Comparison of ENCODE assay signal across 12 cellular contexts in genomic region chr11:13964771-13965074, GRCh38. TPM values are rescaled to one million over a fixed set of nuclear protein-coding genes. Genes with fewer than 3 reads are reported as not detected.
A peak's percentile ranks its signal among the peaks of the same experiment; 100 is the strongest.
DNase-seq lines count a peak whose midpoint lies in the region; ATAC-seq and TF ChIP-seq lines count a peak whose summit lies in the region.
"Had no signal": no experiment of that assay in that cellular context is flagged by ENCODE, and none has a peak within 500 bp of the region (broad histone marks: within the 10 kb centered on the region; RNA-seq: fewer than 3 reads in every experiment).

No MANE protein-coding gene starts in this region.

- no peak overlapping the region for H4K8ac ChIP-seq in mesenchymal stem cell (ENCODE audit: low read length)

- H3K27me3 ChIP-seq in mesenchymal stem cell (ENCODE audit: control insufficient read depth in 1 of 2, insufficient read depth in 1 of 2, low read length in 2 of 2) = peaks cover 6 to 81% of the 10 kb centered on the region in 2 experiments
- no peaks in the 10 kb centered on the region for H3K27me3 ChIP-seq in thoracic aorta (replicated peaks; ENCODE audit: insufficient read depth)

- no peak overlapping the region for H3K18ac ChIP-seq in mesenchymal stem cell (ENCODE audit: low read depth in 1 of 2, low read length in 2 of 2)

- no peak overlapping the region for H3K27ac ChIP-seq in coronary artery
- no peak overlapping the region for H3K27ac ChIP-seq in mesenchymal stem cell (ENCODE audit: low read length, poor library complexity, severe bottlenecking)
- no peak overlapping the region for H3K27ac ChIP-seq in thoracic aorta
- H3K27ac ChIP-seq: 22Rv1, PC-9 had no signal

- 17% methylated on average over 6 of the region's 7 CpGs for WGBS in mesenchymal stem cell

- no peak overlapping the region for H2BK120ac ChIP-seq in mesenchymal stem cell (ENCODE audit: low read depth, low read length)

- TF ChIP-seq CTCF in coronary artery (IDR thresholded peaks at IDR 0.05) (no peak), thoracic aorta (IDR thresholded peaks at IDR 0.05) (no peak)

- no peak overlapping the region for H3K14ac ChIP-seq in mesenchymal stem cell (ENCODE audit: low read length in 2 of 2)

- H3K4me1 ChIP-seq in mesenchymal stem cell (ENCODE audit: control insufficient read depth, insufficient read depth, low read depth, low read length) (peaks cover 19% of the 10 kb centered on the region), thoracic aorta (ENCODE audit: control insufficient read depth in 1 of 2, low read depth in 2 of 2) (peaks cover 0 to 35% of the 10 kb centered on the region in 2 donors)

- no peak overlapping the region for H3K23ac ChIP-seq in mesenchymal stem cell (ENCODE audit: low read length in 2 of 2)

- DNase-seq in NCI-H82 (lab: John Stamatoyannopoulos, UW) (peak; percentile 38), NCI-H82 treated with DMSO at 0.1 percent for 48 hours (lab: John Stamatoyannopoulos, UW; ENCODE audit: unreplicated experiment) (no peak), coronary artery (ENCODE audit: low spot score) (no peak), mesenchymal stem cell (no peak), thoracic aorta (ENCODE audit: low spot score) (no peak), AG08395 (ENCODE audit: low spot score) (no peak), AML-193 (lab: John Stamatoyannopoulos, UW) (no peak)
- DNase-seq: DMS153, natural killer cell, PC-9 had no signal

- H2AK5ac ChIP-seq in mesenchymal stem cell (ENCODE audit: low read length, severe bottlenecking) = no peak overlapping the region

- H3K4me3 ChIP-seq in coronary artery (peak overlapping the region; percentile 67), mesenchymal stem cell (ENCODE audit: insufficient read depth in 1 of 2, low read depth in 1 of 2, low read length in 2 of 2) (peak overlapping the region in 1 of 2 experiments; percentile 80), thoracic aorta (peak overlapping the region; percentile 74)
- H3K4me3 ChIP-seq: PC-9 had no signal

- peak overlapping the region; percentile 77 for H3K9ac ChIP-seq in mesenchymal stem cell (ENCODE audit: low read length)

- no peak overlapping the region for H2BK15ac ChIP-seq in mesenchymal stem cell (ENCODE audit: low read depth, poor library complexity, severe bottlenecking)

- H3K4ac ChIP-seq in mesenchymal stem cell (ENCODE audit: low read depth in 1 of 2, low read length in 2 of 2) = no peak overlapping the region

- H3K9me3 ChIP-seq in mesenchymal stem cell (ENCODE audit: control insufficient read depth, low read length) (no peaks in the 10 kb centered on the region), thoracic aorta (no peaks in the 10 kb centered on the region)

- no peaks in the 10 kb centered on the region for H3K36me3 ChIP-seq in mesenchymal stem cell (ENCODE audit: control insufficient read depth in 1 of 2, insufficient read depth in 2 of 2, low read depth in 1 of 2, low read length in 2 of 2)
- H3K36me3 ChIP-seq in thoracic aorta = no peaks in the 10 kb centered on the region

- no peaks in the 10 kb centered on the region for H3K79me1 ChIP-seq in mesenchymal stem cell (replicated peaks; ENCODE audit: low read length, poor library complexity, severe bottlenecking)

- H2BK5ac ChIP-seq in mesenchymal stem cell (ENCODE audit: low read depth, low read length, poor library complexity, severe bottlenecking) = no peak overlapping the region

- H2AFZ ChIP-seq in mesenchymal stem cell (ENCODE audit: low read depth, low read length) = no peak overlapping the region
- H2AFZ ChIP-seq: PC-9 had no signal

- H3K4me2 ChIP-seq in mesenchymal stem cell (ENCODE audit: low read length, poor library complexity, severe bottlenecking) = no peak overlapping the region
- H3K4me2 ChIP-seq: PC-9 had no signal

- no peak overlapping the region for H4K91ac ChIP-seq in mesenchymal stem cell (ENCODE audit: low read length)

- ATAC-seq in thoracic aorta (ENCODE audit: insufficient number of reproducible peaks, low FRiP score, low read depth) = no peak
- ATAC-seq in GM18909 (IDR thresholded peaks at IDR 0.05; ENCODE audit: poor library complexity, unreplicated experiment) = no peak
- ATAC-seq: natural killer cell had no signal

- no peak overlapping the region for H2BK12ac ChIP-seq in mesenchymal stem cell (ENCODE audit: low read length in 2 of 2)

RNA-seq across cellular contexts. Expression of gene SPON1, which starts 2.2 kb away (rescaled TPM):
- polyA plus RNA-seq in mesenchymal stem cell (2013, experiment 1 of 2) = 0.01 TPM
- polyA plus RNA-seq in mesenchymal stem cell (2013, experiment 2 of 2) = not detected
- total RNA-seq in thoracic aorta = 10 to 100 TPM; 20.6 to 48.5 TPM
